ENCODE assay signal across 21 cellular contexts in the genomic region with DNA sequence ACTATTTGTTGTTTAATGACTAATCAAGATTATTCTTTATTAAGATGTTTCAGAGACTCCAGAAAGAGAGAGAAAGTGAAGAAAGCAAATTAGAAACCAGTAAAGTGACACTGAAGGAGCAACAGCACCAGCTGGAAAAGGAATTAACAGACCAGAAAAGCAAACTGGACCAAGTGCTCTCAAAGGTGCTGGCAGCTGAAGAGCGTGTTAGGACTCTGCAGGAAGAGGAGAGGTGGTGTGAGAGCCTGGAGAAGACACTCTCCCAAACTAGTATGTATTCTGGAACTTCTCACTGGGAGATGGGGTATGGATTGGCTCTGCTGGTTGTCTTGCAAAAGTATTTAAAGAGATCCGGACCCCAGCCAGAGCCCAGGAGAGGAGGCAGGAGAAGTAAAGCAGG. TPM values are rescaled to one million over a fixed set of nuclear protein-coding genes. Genes with fewer than 3 reads are reported as not detected.
DNase-seq lines count a peak whose midpoint lies in the region; ATAC-seq and TF ChIP-seq lines count a peak whose summit lies in the region.
"Had no signal": no experiment of that assay in that cellular context is flagged by ENCODE, and none has a peak within 500 bp of the region (broad histone marks: within the 10 kb centered on the region; RNA-seq: fewer than 3 reads in every experiment).

No MANE protein-coding gene starts in this region.

- DNase-seq in T-helper 2 cell treated with Interferon-gamma antibody and Interleukin-4, amounts not matched to agents 5 μg/mL and 100 μg/mL, for 36 hours (ENCODE audit: low spot score) = no peak
- DNase-seq in T-helper 2 cell (no peak), chondrocyte (ENCODE audit: low spot score) (no peak), NK-92 (lab: John Stamatoyannopoulos, UW; ENCODE audit: unreplicated experiment) (no peak), glutamatergic neuron (no peak)
- DNase-seq in CD4-positive, alpha-beta memory T cell = no peak
- DNase-seq in activated T-helper 1 cell treated with anti-CD3 and anti-CD28 coated beads, Interleukin-12 subunit alpha, Interleukin-12 subunit beta, Interleukin-2, Interleukin-4 antibody, amounts not matched to agents 30 ng/mL and 10 ng/mL and 1 ng/mL, durations not matched to agents 14 hours and 24 hours and 36 hours (ENCODE audit: low spot score) = no peak
- DNase-seq in naive thymus-derived CD8-positive, alpha-beta T cell = no peak
- DNase-seq: amygdala; Calu3; IMR-90; NCI-H1105; NCI-H2029 treated with DMSO at 0.1 percent for 48 hours; NCI-H446 treated with DMSO at 0.1 percent for 48 hours; NK-92 treated with Interleukin-12 subunit alpha and Interleukin-12 subunit beta, amount 100 ng/mL, for 24 hours; Peyer's patch; retina; SJCRH30; spleen; stimulated activated CD4-positive, alpha-beta T cell treated with anti-CD3 and anti-CD28 coated beads, Interleukin-4, amount 100 ng/mL, for 24 hours had no signal

- intact Hi-C loops in CD4-positive, alpha-beta memory T cell (cut with micrococcal nuclease) = loop anchor here (2.0 kb wide), 1 partner anchor 61 kb away; no protein-coding TSS in a partner anchor
- intact Hi-C loops in activated T-helper 1 cell treated with anti-CD3 and anti-CD28 coated beads, Interleukin-12 subunit alpha, Interleukin-12 subunit beta, Interleukin-2, Interleukin-4 antibody, amounts not matched to agents 30 ng/mL and 10 ng/mL and 1 ng/mL, durations not matched to agents 14 hours and 24 hours and 36 hours (cut with micrococcal nuclease) = no loop called here

- H3K36me3 Mint-ChIP-seq in T-helper 2 cell treated with Interferon-gamma antibody and Interleukin-4, amounts not matched to agents 5 μg/mL and 100 μg/mL, for 36 hours (ENCODE audit: low read depth) = peaks cover 83% of the 10 kb centered on the region
- peaks cover 52 to 85% of the 10 kb centered on the region in 2 donors for H3K36me3 Mint-ChIP-seq in CD4-positive, alpha-beta memory T cell
- H3K36me3 Mint-ChIP-seq in activated T-helper 1 cell treated with anti-CD3 and anti-CD28 coated beads, Interleukin-12 subunit alpha, Interleukin-12 subunit beta, Interleukin-2, Interleukin-4 antibody, amounts not matched to agents 30 ng/mL and 10 ng/mL and 1 ng/mL, durations not matched to agents 14 hours and 24 hours and 36 hours (ENCODE audit: low read depth) = peaks cover 67% of the 10 kb centered on the region
- peaks cover 4 to 94% (median 50%) of the 10 kb centered on the region in 3 donors for H3K36me3 Mint-ChIP-seq in naive thymus-derived CD8-positive, alpha-beta T cell
- H3K36me3 Mint-ChIP-seq in chondrocyte (ENCODE audit: low read depth) = peaks cover 20% of the 10 kb centered on the region
- no peaks in the 10 kb centered on the region for H3K36me3 Mint-ChIP-seq in glutamatergic neuron (ENCODE audit: unreplicated experiment)

- CTCF ChIA-PET in CD4-positive, alpha-beta memory T cell (lab: Charles Lee; ENCODE audit: partially characterized antibody) = interaction anchor here (1.2 to 2.8 kb wide), 4 partner anchors 18 to 108 kb away, joined by 3 to 10 read pairs (median 8); no protein-coding TSS in a partner anchor

- H3K9me3 ChIP-seq in CD4-positive, alpha-beta memory T cell (ENCODE audit: control insufficient read depth in 1 of 2, low read length in 2 of 2) = no peaks in the 10 kb centered on the region
- H3K9me3 ChIP-seq: Peyer's patch, SJCRH30, spleen had no signal

- TF ChIP-seq CTCF in chondrocyte (IDR thresholded peaks at IDR 0.05) (no peak), glutamatergic neuron (IDR thresholded peaks at IDR 0.05; ENCODE audit: partially characterized antibody, unreplicated experiment) (no peak)

- H3K9me3 Mint-ChIP-seq in T-helper 2 cell treated with Interferon-gamma antibody and Interleukin-4, amounts not matched to agents 5 μg/mL and 100 μg/mL, for 36 hours = no peaks in the 10 kb centered on the region
- H3K9me3 Mint-ChIP-seq in CD4-positive, alpha-beta memory T cell = no peaks in the 10 kb centered on the region
- H3K9me3 Mint-ChIP-seq in activated T-helper 1 cell treated with anti-CD3 and anti-CD28 coated beads, Interleukin-12 subunit alpha, Interleukin-12 subunit beta, Interleukin-2, Interleukin-4 antibody, amounts not matched to agents 30 ng/mL and 10 ng/mL and 1 ng/mL, durations not matched to agents 14 hours and 24 hours and 36 hours = no peaks in the 10 kb centered on the region
- no peaks in the 10 kb centered on the region for H3K9me3 Mint-ChIP-seq in naive thymus-derived CD8-positive, alpha-beta T cell
- H3K9me3 Mint-ChIP-seq in chondrocyte (ENCODE audit: low read depth) = no peaks in the 10 kb centered on the region
- H3K9me3 Mint-ChIP-seq in glutamatergic neuron (ENCODE audit: unreplicated experiment) = no peaks in the 10 kb centered on the region
- H3K9me3 Mint-ChIP-seq: type B pancreatic cell had no signal

- H3K27me3 Mint-ChIP-seq in T-helper 2 cell treated with Interferon-gamma antibody and Interleukin-4, amounts not matched to agents 5 μg/mL and 100 μg/mL, for 36 hours (ENCODE audit: low read depth) = no peaks in the 10 kb centered on the region
- no peaks in the 10 kb centered on the region for H3K27me3 Mint-ChIP-seq in CD4-positive, alpha-beta memory T cell
- H3K27me3 Mint-ChIP-seq in activated T-helper 1 cell treated with anti-CD3 and anti-CD28 coated beads, Interleukin-12 subunit alpha, Interleukin-12 subunit beta, Interleukin-2, Interleukin-4 antibody, amounts not matched to agents 30 ng/mL and 10 ng/mL and 1 ng/mL, durations not matched to agents 14 hours and 24 hours and 36 hours (ENCODE audit: insufficient read depth) = no peaks in the 10 kb centered on the region
- H3K27me3 Mint-ChIP-seq in naive thymus-derived CD8-positive, alpha-beta T cell = no peaks in the 10 kb centered on the region
- no peaks in the 10 kb centered on the region for H3K27me3 Mint-ChIP-seq in chondrocyte (ENCODE audit: low read depth)
- H3K27me3 Mint-ChIP-seq in glutamatergic neuron (ENCODE audit: unreplicated experiment) = no peaks in the 10 kb centered on the region
- H3K27me3 Mint-ChIP-seq: type B pancreatic cell had no signal

- no peak for ATAC-seq in naive thymus-derived CD8-positive, alpha-beta T cell

- POLR2A ChIA-PET in CD4-positive, alpha-beta memory T cell (lab: Charles Lee; ENCODE audit: partially characterized antibody) = no interaction called here
- POLR2A ChIA-PET in naive thymus-derived CD8-positive, alpha-beta T cell (lab: Charles Lee) = interaction anchor here (0.6 to 2.2 kb wide), 4 partner anchors 15 to 46 kb away, joined by 3 to 10 read pairs (median 4); no protein-coding TSS in a partner anchor

- no peaks in the 10 kb centered on the region for H3K27me3 ChIP-seq in CD4-positive, alpha-beta memory T cell (ENCODE audit: insufficient read depth, low read length)
- H3K27me3 ChIP-seq: Peyer's patch, SJCRH30, spleen had no signal

- peak overlapping the region; percentile 28 for H3K27ac Mint-ChIP-seq in T-helper 2 cell treated with Interferon-gamma antibody and Interleukin-4, amounts not matched to agents 5 μg/mL and 100 μg/mL, for 36 hours
- H3K27ac Mint-ChIP-seq in CD4-positive, alpha-beta memory T cell = peak overlapping the region; percentile 31 to 90 (median 86)
- peak overlapping the region; percentile 10 for H3K27ac Mint-ChIP-seq in activated T-helper 1 cell treated with anti-CD3 and anti-CD28 coated beads, Interleukin-12 subunit alpha, Interleukin-12 subunit beta, Interleukin-2, Interleukin-4 antibody, amounts not matched to agents 30 ng/mL and 10 ng/mL and 1 ng/mL, durations not matched to agents 14 hours and 24 hours and 36 hours
- peak overlapping the region; percentile 23 to 93 (median 83) for H3K27ac Mint-ChIP-seq in naive thymus-derived CD8-positive, alpha-beta T cell
- H3K27ac Mint-ChIP-seq in chondrocyte (ENCODE audit: unreplicated experiment) (no peak overlapping the region), glutamatergic neuron (ENCODE audit: unreplicated experiment) (no peak overlapping the region)
- H3K27ac Mint-ChIP-seq: type B pancreatic cell had no signal

- H3K4me3 Mint-ChIP-seq in T-helper 2 cell treated with Interferon-gamma antibody and Interleukin-4, amounts not matched to agents 5 μg/mL and 100 μg/mL, for 36 hours = no peak overlapping the region
- H3K4me3 Mint-ChIP-seq in CD4-positive, alpha-beta memory T cell = peak overlapping the region in 1 of 8 donors; percentile 6
- H3K4me3 Mint-ChIP-seq in activated T-helper 1 cell treated with anti-CD3 and anti-CD28 coated beads, Interleukin-12 subunit alpha, Interleukin-12 subunit beta, Interleukin-2, Interleukin-4 antibody, amounts not matched to agents 30 ng/mL and 10 ng/mL and 1 ng/mL, durations not matched to agents 14 hours and 24 hours and 36 hours = no peak overlapping the region
- H3K4me3 Mint-ChIP-seq in naive thymus-derived CD8-positive, alpha-beta T cell = peak overlapping the region in 4 of 10 donors; percentile 3 to 65 (median 38)
- H3K4me3 Mint-ChIP-seq in chondrocyte (ENCODE audit: unreplicated experiment) (no peak overlapping the region), glutamatergic neuron (ENCODE audit: unreplicated experiment) (no peak overlapping the region)
- H3K4me3 Mint-ChIP-seq: type B pancreatic cell had no signal

- H3K36me3 ChIP-seq in CD4-positive, alpha-beta memory T cell (ENCODE audit: insufficient read depth, low read length) = peaks cover 75% of the 10 kb centered on the region

- H3K4me1 Mint-ChIP-seq in T-helper 2 cell treated with Interferon-gamma antibody and Interleukin-4, amounts not matched to agents 5 μg/mL and 100 μg/mL, for 36 hours (ENCODE audit: low read depth) = peaks cover 16% of the 10 kb centered on the region
- peaks cover 18 to 27% (median 23%) of the 10 kb centered on the region in 4 donors for H3K4me1 Mint-ChIP-seq in CD4-positive, alpha-beta memory T cell
- H3K4me1 Mint-ChIP-seq in activated T-helper 1 cell treated with anti-CD3 and anti-CD28 coated beads, Interleukin-12 subunit alpha, Interleukin-12 subunit beta, Interleukin-2, Interleukin-4 antibody, amounts not matched to agents 30 ng/mL and 10 ng/mL and 1 ng/mL, durations not matched to agents 14 hours and 24 hours and 36 hours (ENCODE audit: low read depth) = peaks cover 15% of the 10 kb centered on the region
- peaks cover 16 to 33% (median 23%) of the 10 kb centered on the region in 4 donors for H3K4me1 Mint-ChIP-seq in naive thymus-derived CD8-positive, alpha-beta T cell
- H3K4me1 Mint-ChIP-seq in chondrocyte (ENCODE audit: low read depth) (no peaks in the 10 kb centered on the region), glutamatergic neuron (ENCODE audit: low read depth, unreplicated experiment) (no peaks in the 10 kb centered on the region)

- H3K27ac ChIP-seq in CD4-positive, alpha-beta memory T cell (ENCODE audit: low read depth, low read length) = no peak overlapping the region
- H3K27ac ChIP-seq: Peyer's patch, SJCRH30 had no signal

- H3K4me3 ChIP-seq in CD4-positive, alpha-beta memory T cell (ENCODE audit: low read length in 2 of 2) = no peak overlapping the region
- H3K4me3 ChIP-seq: Peyer's patch, SJCRH30, spleen had no signal

- peaks cover 17% of the 10 kb centered on the region for H3K4me1 ChIP-seq in CD4-positive, alpha-beta memory T cell (ENCODE audit: insufficient read depth, low read length)
- H3K4me1 ChIP-seq: Peyer's patch, SJCRH30 had no signal

RNA-seq across cellular contexts. Expression of a gene that starts 33.6 kb away (rescaled TPM):
- 10 to 100 TPM; 65.5 to 68.1 TPM for total RNA-seq in CD4-positive, alpha-beta memory T cell
- 10 to 100 TPM; 34.8 to 54.0 TPM for polyA plus RNA-seq in CD4-positive, alpha-beta memory T cell
- 64.8 and 69.3 TPM in 2 replicates for total RNA-seq in activated T-helper 1 cell treated with anti-CD3 and anti-CD28 coated beads, Interleukin-12 subunit alpha, Interleukin-12 subunit beta, Interleukin-2, Interleukin-4 antibody, amounts not matched to agents 30 ng/mL and 10 ng/mL and 1 ng/mL, durations not matched to agents 14 hours and 24 hours and 36 hours
- 10 to 100 TPM; 49.6 to 62.3 TPM for total RNA-seq in naive thymus-derived CD8-positive, alpha-beta T cell
- polyA plus RNA-seq in naive thymus-derived CD8-positive, alpha-beta T cell = 10 to 100 TPM; 34.6 to 37.2 (median 36.8) TPM
- total RNA-seq in chondrocyte = 58.6 to 68.0 TPM (median 64.3 TPM) in 3 replicates
- 50.7 TPM for total RNA-seq in glutamatergic neuron (ENCODE audit: unreplicated experiment)

Comparison
In these comparisons a context has a peak if more than half of its experiments do, and no peak if none do; other contexts are left out.
1. H3K27ac Mint-ChIP-seq: peak in T-helper 2 cell treated with Interferon-gamma antibody and Interleukin-4, amounts not matched to agents 5 μg/mL and 100 μg/mL, for 36 hours (single experiment), CD4-positive, alpha-beta memory T cell (7 of 7), activated T-helper 1 cell treated with anti-CD3 and anti-CD28 coated beads, Interleukin-12 subunit alpha, Interleukin-12 subunit beta, Interleukin-2, Interleukin-4 antibody, amounts not matched to agents 30 ng/mL and 10 ng/mL and 1 ng/mL, durations not matched to agents 14 hours and 24 hours and 36 hours (single experiment) and naive thymus-derived CD8-positive, alpha-beta T cell (10 of 10); none in chondrocyte (single experiment) and glutamatergic neuron (single experiment).